In genomic region chr3:182980204-182981037, GRCh38 we compare ENCODE assay signal across 8 cellular contexts. TPM values are rescaled to one million over a fixed set of nuclear protein-coding genes. Genes with fewer than 3 reads are reported as not detected.
DNase-seq lines count a peak whose midpoint lies in the region; ATAC-seq and TF ChIP-seq lines count a peak whose summit lies in the region.

DCUN1D1 (minus strand) TSS chr3:182980538; CDS start chr3:182980489, 49 bp downstream.

- H3K4me1 Mint-ChIP-seq in activated CD4-positive, alpha-beta memory T cell treated with anti-CD3 and anti-CD28 coated beads for 36 hours (ENCODE audit: low read depth): peaks cover 18% of the 10 kb centered on the region

- H3K27ac ChIP-seq in C4-2B (peak within 1 kb of the TSS; percentile 89), dorsolateral prefrontal cortex (peak within 1 kb of the TSS; percentile 75 to 97 (median 92))

- peak; percentile 89 for ATAC-seq in GM19328 (IDR thresholded peaks at IDR 0.05; ENCODE audit: unreplicated experiment)
- peak; percentile 89 for ATAC-seq in HG03460 (IDR thresholded peaks at IDR 0.05; ENCODE audit: unreplicated experiment)

- peak within 1 kb of the TSS; percentile 73 for H3K27ac Mint-ChIP-seq in activated CD4-positive, alpha-beta memory T cell treated with anti-CD3 and anti-CD28 coated beads for 36 hours

- DNase-seq in NCI-H82 (lab: John Stamatoyannopoulos, UW): peak; percentile 91
- DNase-seq in activated CD4-positive, alpha-beta memory T cell treated with anti-CD3 and anti-CD28 coated beads for 36 hours: peak; percentile 91
- peak; percentile 75 to 93 (median 86) for DNase-seq in dorsolateral prefrontal cortex
- peak; percentile 79 to 97 for DNase-seq in lower leg skin (ENCODE audit: low spot score in 2 of 2)
- peak; percentile 80 to 88 for DNase-seq in stimulated activated CD4-positive, alpha-beta T cell treated with anti-CD3 and anti-CD28 coated beads, Interleukin-4, amount 100 ng/mL, for 4 hours

- peak within 1 kb of the TSS; percentile 83 for H3K4me3 Mint-ChIP-seq in activated CD4-positive, alpha-beta memory T cell treated with anti-CD3 and anti-CD28 coated beads for 36 hours

- no peaks in the 10 kb centered on the region for H3K27me3 Mint-ChIP-seq in activated CD4-positive, alpha-beta memory T cell treated with anti-CD3 and anti-CD28 coated beads for 36 hours

- POLR2A ChIA-PET in activated CD4-positive, alpha-beta memory T cell treated with anti-CD3 and anti-CD28 coated beads for 36 hours (lab: Charles Lee): interaction anchor here (0.5 to 0.9 kb wide), 2 partner anchors 27 to 348 kb away, joined by 3 read pairs; no protein-coding TSS in a partner anchor

- intact Hi-C loops in activated CD4-positive, alpha-beta memory T cell treated with anti-CD3 and anti-CD28 coated beads for 36 hours (cut with micrococcal nuclease): no loop called here
- intact Hi-C loops in dorsolateral prefrontal cortex (cut with DNase I): loop anchor here (2.0 to 5.0 kb wide), 4 partner anchors 68 to 188 kb away; partner anchors contain the start of genes ATP11B (in 2 of the 2) and MCCC1 (in 1 of the 2)
- intact Hi-C loops in lower leg skin (cut with DNase I; ENCODE audit: low total_unique reads): no loop called here

- CTCF ChIA-PET in activated CD4-positive, alpha-beta memory T cell treated with anti-CD3 and anti-CD28 coated beads for 36 hours (lab: Charles Lee): interaction anchor here (1.8 to 2.0 kb wide), 2 partner anchors 9 to 71 kb away, joined by 4 to 8 read pairs; no protein-coding TSS in a partner anchor

- TF ChIP-seq POLR2A in lower leg skin (IDR thresholded peaks at IDR 0.05): no peak

- no peak for TF ChIP-seq CTCF in C4-2B (conservative IDR thresholded peaks at IDR 0.05)
- TF ChIP-seq CTCF in dorsolateral prefrontal cortex (IDR thresholded peaks at IDR 0.05 in 54 of 56, conservative IDR thresholded peaks at IDR 0.05 in 2 of 56; ENCODE audit: low read depth in 1 of 56, partially characterized antibody in 56 of 56): peak in 5 of 56 donors; percentile 3 to 23 (median 7)
- no peak for TF ChIP-seq CTCF in lower leg skin (IDR thresholded peaks at IDR 0.05)

- no peaks in the 10 kb centered on the region for H3K27me3 ChIP-seq in dorsolateral prefrontal cortex

- no peaks in the 10 kb centered on the region for H3K9me3 Mint-ChIP-seq in activated CD4-positive, alpha-beta memory T cell treated with anti-CD3 and anti-CD28 coated beads for 36 hours

- H3K4me3 ChIP-seq in dorsolateral prefrontal cortex (peak within 1 kb of the TSS; percentile 65 to 97 (median 91)), lower leg skin (ENCODE audit: low read depth, poor library complexity, severe bottlenecking) (peak within 1 kb of the TSS; percentile 68)

- 0 to 1% methylated on average over 11 to 13 of the region's 106 CpGs for WGBS in lower leg skin, 2 donors

- no peaks in the 10 kb centered on the region for H3K36me3 Mint-ChIP-seq in activated CD4-positive, alpha-beta memory T cell treated with anti-CD3 and anti-CD28 coated beads for 36 hours

RNA-seq across cellular contexts. Expression of gene DCUN1D1, which starts in this region (rescaled TPM):
- 10 to 100 TPM; 47.5 to 53.5 TPM for total RNA-seq in activated CD4-positive, alpha-beta memory T cell treated with anti-CD3 and anti-CD28 coated beads for 36 hours
- total RNA-seq in dorsolateral prefrontal cortex: 10 to 100 TPM; 49.4 to 86.8 (median 66.2) TPM
- total RNA-seq in lower leg skin: 10 to 100 TPM; 16.7 to 25.9 (median 19.6) TPM

Comparison
In these comparisons a context has a peak if more than half of its experiments do, and no peak if none do; other contexts are left out.
1. Peak in every context shown above with its lines: DNase-seq, ATAC-seq, H3K4me3 ChIP-seq and H3K27ac ChIP-seq.
2. intact Hi-C loops: an anchor here in dorsolateral prefrontal cortex (2.0 to 5.0 kb wide); none called in activated CD4-positive, alpha-beta memory T cell treated with anti-CD3 and anti-CD28 coated beads for 36 hours and lower leg skin.